Comparison of ENCODE assay signal across 24 cellular contexts in genomic region chr20:38665886-38666285, GRCh38. TPM values are rescaled to one million over a fixed set of nuclear protein-coding genes. Genes with fewer than 3 reads are reported as not detected.
DNase-seq lines count a peak whose midpoint lies in the region; ATAC-seq and TF ChIP-seq lines count a peak whose summit lies in the region.
"Had no signal": no experiment of that assay in that cellular context is flagged by ENCODE, and none has a peak within 500 bp of the region (broad histone marks: within the 10 kb centered on the region; RNA-seq: fewer than 3 reads in every experiment).

No MANE protein-coding gene starts in this region.

- H3K4me1 Mint-ChIP-seq in brain: peaks cover 82% of the 10 kb centered on the region
- peaks cover 23% of the 10 kb centered on the region for H3K4me1 Mint-ChIP-seq in neural progenitor cell
- no peaks in the 10 kb centered on the region for H3K4me1 Mint-ChIP-seq in activated T-cell treated with anti-CD3 and anti-CD28 coated beads, Interleukin-2, amount 50 U/mL, for 72 hours (ENCODE audit: low read depth)
- H3K4me1 Mint-ChIP-seq: CD4-positive, CD25-positive, alpha-beta regulatory T cell; IgD-negative memory B cell had no signal

- peaks cover 5% of the 10 kb centered on the region for H3K27me3 Mint-ChIP-seq in brain
- peaks cover 14% of the 10 kb centered on the region for H3K27me3 Mint-ChIP-seq in neural progenitor cell (ENCODE audit: insufficient read depth, low read depth)
- H3K27me3 Mint-ChIP-seq in activated T-cell treated with anti-CD3 and anti-CD28 coated beads, Interleukin-2, amount 50 U/mL, for 72 hours (ENCODE audit: low read depth): peaks cover 61% of the 10 kb centered on the region

- H3K36me3 ChIP-seq in hepatocyte (replicated peaks; ENCODE audit: insufficient read depth, low read depth) (no peaks in the 10 kb centered on the region), neural progenitor cell (no peaks in the 10 kb centered on the region)
- H3K36me3 ChIP-seq: BLaER1 had no signal

- ATAC-seq in left cardiac atrium (peak; percentile 9 to 11), HG02884 (IDR thresholded peaks at IDR 0.05; ENCODE audit: unreplicated experiment) (no peak), HG02763 (IDR thresholded peaks at IDR 0.05; ENCODE audit: unreplicated experiment) (no peak)
- no peak for ATAC-seq in activated T-cell treated with anti-CD3 and anti-CD28 coated beads, Interleukin-2, amount 50 U/mL, for 72 hours (replicated peaks in 1 of 2)

- H3K27ac Mint-ChIP-seq in brain (peak overlapping the region in 4 of 5 experiments; percentile 81 to 97 (median 92)), neural progenitor cell (peak overlapping the region; percentile 90)
- no peak overlapping the region for H3K27ac Mint-ChIP-seq in activated T-cell treated with anti-CD3 and anti-CD28 coated beads, Interleukin-2, amount 50 U/mL, for 72 hours
- H3K27ac Mint-ChIP-seq: CD4-positive, CD25-positive, alpha-beta regulatory T cell; IgD-negative memory B cell had no signal

- H3K9me3 ChIP-seq in hepatocyte (ENCODE audit: low read depth) (no peaks in the 10 kb centered on the region), neural progenitor cell (ENCODE audit: low read depth) (no peaks in the 10 kb centered on the region)
- H3K9me3 ChIP-seq: BLaER1 had no signal

- H3K9me2 ChIP-seq in hepatocyte (replicated peaks; ENCODE audit: insufficient read depth): no peaks in the 10 kb centered on the region

- H3K4me1 ChIP-seq in hepatocyte (ENCODE audit: insufficient read depth) (peaks cover 8% of the 10 kb centered on the region), neural progenitor cell (peaks cover 15% of the 10 kb centered on the region)

- peak overlapping the region; percentile 86 for H3K27ac ChIP-seq in hepatocyte
- H3K27ac ChIP-seq in neural progenitor cell: no peak overlapping the region
- H3K27ac ChIP-seq: BLaER1, GM23248 had no signal

- H2AFZ ChIP-seq in hepatocyte (no peak overlapping the region), neural progenitor cell (replicated peaks) (no peak overlapping the region)
- H2AFZ ChIP-seq: GM23248 had no signal

- H3K79me2 ChIP-seq in hepatocyte (no peaks in the 10 kb centered on the region), neural progenitor cell (ENCODE audit: low read depth) (no peaks in the 10 kb centered on the region)

- no peak for DNase-seq in left cardiac atrium
- no peak for DNase-seq in cardiac septum (ENCODE audit: low spot score)
- DNase-seq in hepatocyte (ENCODE audit: low spot score): no peak
- no peak for DNase-seq in neural progenitor cell (ENCODE audit: low spot score)
- no peak for DNase-seq in activated T-cell treated with anti-CD3 and anti-CD28 coated beads, Interleukin-2, amount 50 U/mL, for 72 hours
- DNase-seq: CD4-positive, CD25-positive, alpha-beta regulatory T cell; H7; NCI-H1048; NCI-H1694; NCI-H2029 treated with DMSO at 0.1 percent for 48 hours; NCI-H226; NCI-H510A; NCI-H69; RPMI8226; SHP77 treated with DMSO at 0.1 percent for 48 hours had no signal

- peaks cover 5% of the 10 kb centered on the region for H3F3A ChIP-seq in neural progenitor cell (ENCODE audit: low read depth)

- H4K20me1 ChIP-seq in hepatocyte (ENCODE audit: insufficient read depth, poor library complexity, severe bottlenecking) (no peaks in the 10 kb centered on the region), neural progenitor cell (ENCODE audit: low read depth) (no peaks in the 10 kb centered on the region)
- H4K20me1 ChIP-seq: BLaER1 had no signal

- H3K4me3 Mint-ChIP-seq in brain (peak overlapping the region in 2 of 5 experiments; percentile 26 to 48), neural progenitor cell (peak overlapping the region; percentile 41)
- no peak overlapping the region for H3K4me3 Mint-ChIP-seq in activated T-cell treated with anti-CD3 and anti-CD28 coated beads, Interleukin-2, amount 50 U/mL, for 72 hours
- H3K4me3 Mint-ChIP-seq: CD4-positive, CD25-positive, alpha-beta regulatory T cell had no signal

- H3K9ac ChIP-seq in neural progenitor cell: no peak overlapping the region
- H3K9ac ChIP-seq: BLaER1, GM23248 had no signal

- no peaks in the 10 kb centered on the region for H3K27me3 ChIP-seq in hepatocyte
- H3K27me3 ChIP-seq in neural progenitor cell: peaks cover 6% of the 10 kb centered on the region
- H3K27me3 ChIP-seq: BLaER1 had no signal

- 60% methylated on average over 8 of the region's 9 CpGs for WGBS in hepatocyte (ENCODE audit: low lambda C conversion rate, missing lambda C conversion rate)

- H3K4me2 ChIP-seq in hepatocyte: peak overlapping the region; percentile 59
- peak overlapping the region; percentile 74 for H3K4me2 ChIP-seq in neural progenitor cell
- H3K4me2 ChIP-seq: BLaER1 had no signal

- H3K9me3 Mint-ChIP-seq in brain (peaks cover 0 to 6% (median 0%) of the 10 kb centered on the region in 5 experiments), neural progenitor cell (no peaks in the 10 kb centered on the region)
- no peaks in the 10 kb centered on the region for H3K9me3 Mint-ChIP-seq in activated T-cell treated with anti-CD3 and anti-CD28 coated beads, Interleukin-2, amount 50 U/mL, for 72 hours

- TF ChIP-seq CTCF in brain (conservative IDR thresholded peaks at IDR 0.05): no peak
- TF ChIP-seq CTCF in hepatocyte (IDR thresholded peaks at IDR 0.05; ENCODE audit: poor library complexity): no peak
- TF ChIP-seq CTCF in neural progenitor cell (IDR thresholded peaks at IDR 0.05): no peak

- intact Hi-C loops in left cardiac atrium (cut with DNase I) (no loop called here), cardiac septum (cut with DNase I) (no loop called here)

- H3K4me3 ChIP-seq in hepatocyte (no peak overlapping the region), neural progenitor cell (no peak overlapping the region)
- H3K4me3 ChIP-seq: BLaER1, GM23248 had no signal

- H3K36me3 Mint-ChIP-seq in brain (no peaks in the 10 kb centered on the region), neural progenitor cell (no peaks in the 10 kb centered on the region)
- H3K36me3 Mint-ChIP-seq in activated T-cell treated with anti-CD3 and anti-CD28 coated beads, Interleukin-2, amount 50 U/mL, for 72 hours (ENCODE audit: insufficient read depth in 2 of 2): no peaks in the 10 kb centered on the region

RNA-seq across cellular contexts. Expression of gene SLC32A1, which starts 58.4 kb away (rescaled TPM):
- not detected for total RNA-seq in left cardiac atrium
- total RNA-seq in cardiac septum: not detected
- 0.95 TPM for polyA plus RNA-seq in brain (ENCODE audit: insufficient read depth, low read depth, low replicate concordance)
- total RNA-seq in hepatocyte: not detected in 2 replicates
- not detected in 2 replicates for polyA plus RNA-seq in hepatocyte
- 0.04 and 0.37 TPM in 2 replicates for total RNA-seq in neural progenitor cell (ENCODE audit: low replicate concordance)
- total RNA-seq in activated T-cell treated with anti-CD3 and anti-CD28 coated beads, Interleukin-2, amount 50 U/mL, for 72 hours: under 1 TPM in 1 of 2 donors, not detected in 1; 0.12 TPM
- total RNA-seq: CD4-positive, CD25-positive, alpha-beta regulatory T cell; Daoy; G401; GM23248; H7 had no signal
- polyA plus RNA-seq: AG04450; CD4-positive, CD25-positive, alpha-beta regulatory T cell; GM23248; IgD-negative memory B cell had no signal

Comparison
In these comparisons a context has a peak if more than half of its experiments do, and no peak if none do; other contexts are left out.
1. ATAC-seq: peak in left cardiac atrium (2 of 2); none in HG02884 (single experiment), HG02763 (single experiment) and activated T-cell treated with anti-CD3 and anti-CD28 coated beads, Interleukin-2, amount 50 U/mL, for 72 hours (0 of 2).